Comparison of ENCODE assay signal across 9 cellular contexts in the genomic region with DNA sequence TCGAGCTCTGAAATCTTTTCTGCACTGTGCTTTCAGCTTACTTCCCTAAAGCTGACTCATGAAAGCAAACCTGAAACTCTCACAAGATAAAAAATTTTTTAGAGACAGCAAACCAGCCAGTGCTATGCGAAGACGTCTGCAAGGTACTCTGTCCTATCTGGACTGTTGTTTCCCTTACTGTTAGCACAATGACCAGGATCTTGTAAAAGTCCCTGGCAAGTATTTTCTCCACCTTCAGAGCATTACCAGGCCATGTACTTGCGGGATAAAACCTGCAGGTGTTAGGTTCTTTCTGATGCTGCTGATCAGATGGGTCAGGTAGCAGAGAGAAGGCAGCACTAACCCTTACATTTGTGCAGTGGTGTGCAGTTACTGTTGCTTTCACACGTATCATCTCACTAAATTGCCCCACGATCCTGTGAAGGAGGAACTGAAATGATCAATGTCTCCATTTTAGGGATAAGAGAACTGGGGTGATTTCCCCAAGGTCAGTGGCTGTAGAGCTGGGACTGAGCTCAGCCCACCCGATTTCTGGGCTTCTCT. TPM values are rescaled to one million over a fixed set of nuclear protein-coding genes. Genes with fewer than 3 reads are reported as not detected.
DNase-seq lines count a peak whose midpoint lies in the region; ATAC-seq and TF ChIP-seq lines count a peak whose summit lies in the region.
"Had no signal": no experiment of that assay in that cellular context is flagged by ENCODE, and none has a peak within 500 bp of the region (broad histone marks: within the 10 kb centered on the region; RNA-seq: fewer than 3 reads in every experiment).

No MANE protein-coding gene starts in this region.

- H3K4me3 Mint-ChIP-seq in neural crest cell, result no peak overlapping the region

- no peaks in the 10 kb centered on the region for H3K9me3 Mint-ChIP-seq in neural crest cell

- peak; percentile 60 for ATAC-seq in GM19043 (IDR thresholded peaks at IDR 0.05; ENCODE audit: low read depth, unreplicated experiment)
- peak; percentile 59 for ATAC-seq in HG02571 (IDR thresholded peaks at IDR 0.05; ENCODE audit: unreplicated experiment)
- ATAC-seq in HG03460 (IDR thresholded peaks at IDR 0.05; ENCODE audit: unreplicated experiment), result peak; percentile 60
- ATAC-seq: left lobe of liver had no signal

- TF ChIP-seq CTCF in neural crest cell (conservative IDR thresholded peaks at IDR 0.05), result no peak

- H3K36me3 Mint-ChIP-seq in neural crest cell (ENCODE audit: low read depth), result peaks cover 12% of the 10 kb centered on the region

- DNase-seq in neural crest cell (ENCODE audit: low read depth, low spot score), result no peak
- no peak for DNase-seq in OCI-M2 (lab: John Stamatoyannopoulos, UW; ENCODE audit: unreplicated experiment)
- DNase-seq in putamen (ENCODE audit: low spot score), result no peak
- no peak for DNase-seq in activated CD4-positive, alpha-beta T cell treated with anti-CD3 and anti-CD28 coated beads for 48 hours
- no peak for DNase-seq in iPS-NIHi11 (ENCODE audit: low spot score)

- H3K27me3 Mint-ChIP-seq in neural crest cell (ENCODE audit: low read depth), result no peaks in the 10 kb centered on the region

- peaks cover 13% of the 10 kb centered on the region for H3K4me1 Mint-ChIP-seq in neural crest cell

- peak overlapping the region; percentile 8 for H3K27ac Mint-ChIP-seq in neural crest cell (ENCODE audit: unreplicated experiment)

RNA-seq across cellular contexts. Expression of gene PLXNA2, which starts 56.6 kb away (rescaled TPM):
- total RNA-seq in neural crest cell, result 35.0 and 37.7 TPM in 2 replicates
